ENCODE assay signal across 1 cellular context in genomic region chr3:47380026-47380600, GRCh38.
TF ChIP-seq lines count a peak whose summit lies in the region.

No MANE protein-coding gene starts in this region.

TF ChIP-seq in K562, 482 proteins besides CTCF, POLR2A, EP300 and RAD21 (continued from another document and continues in another):
- TF ChIP-seq YBX1 (IDR thresholded peaks at IDR 0.05) (no peak), TEAD2 (tag; IDR thresholded peaks at IDR 0.05) (0 out of 2 replicates have a peak, but pooled peaks have one; percentile 7), ZBTB40 (IDR thresholded peaks at IDR 0.05) (peak; percentile 33; the same call in 1 of the 2 replicates), ZBTB40 (CRISPR knock-in tag; IDR thresholded peaks at IDR 0.05) (no peak), NFRKB (IDR thresholded peaks at IDR 0.05; ENCODE audit: low read depth) (peak; percentile 76; the same call in 1 of the 2 replicates), PYGO2 (tag; IDR thresholded peaks at IDR 0.05) (no peak), E2F6 (IDR thresholded peaks at IDR 0.05; ENCODE audit: borderline replicate concordance in 1 of 2, extremely low read depth in 1 of 2, insufficient read depth in 1 of 2, insufficient read length in 1 of 2, low read depth in 1 of 2, low read length in 1 of 2, poor library complexity in 1 of 2, severe bottlenecking in 1 of 2) (peak in 1 of 2 experiments; percentile 65), FOXA3 (CRISPR knock-in tag; conservative IDR thresholded peaks at IDR 0.05 in 1 of 2, IDR thresholded peaks at IDR 0.05 in 1 of 2) (peak in 1 of 2 experiments; percentile 77; a peak in 1 of 4 replicates), ZNF12 (CRISPR knock-in tag; IDR thresholded peaks at IDR 0.05) (0 out of 2 replicates have a peak, but pooled peaks have one; percentile 72), E2F5 (CRISPR knock-in tag; IDR thresholded peaks at IDR 0.05) (no peak), SRSF3 (IDR thresholded peaks at IDR 0.05; ENCODE audit: insufficient read depth, low read length) (peak; percentile 88; the same call in 1 of the 2 replicates), ZBED1 (IDR thresholded peaks at IDR 0.05) (peak; percentile 71; the same call in 1 of the 2 replicates), MTA1 (IDR thresholded peaks at IDR 0.05; ENCODE audit: borderline replicate concordance) (peak; percentile 27; the same call in 1 of the 2 replicates), ZNF143 (CRISPR knock-in tag; IDR thresholded peaks at IDR 0.05) (no peak), CHD1 (IDR thresholded peaks at IDR 0.05; ENCODE audit: low read length) (peak; percentile 92), ARID1B (IDR thresholded peaks at IDR 0.05) (no peak), SIN3B (IDR thresholded peaks at IDR 0.05; ENCODE audit: low read depth) (peak; percentile 46; the same call in 1 of the 2 replicates), PHF20 (IDR thresholded peaks at IDR 0.05; ENCODE audit: partially characterized antibody) (peak; percentile 41), BRCA1 (IDR thresholded peaks at IDR 0.05) (no peak), BRCA1 (CRISPR knock-in tag; IDR thresholded peaks at IDR 0.05) (no peak), ZNF431 (CRISPR knock-in tag; IDR thresholded peaks at IDR 0.05) (peak; percentile 5; the same call in 1 of the 2 replicates), TEAD1 (CRISPR knock-in tag; IDR thresholded peaks at IDR 0.05) (peak in 1 of 2 experiments; percentile 53; a peak in 1 of 4 replicates), ZBTB7A (IDR thresholded peaks at IDR 0.05; ENCODE audit: borderline replicate concordance, control insufficient read depth, low read depth, low read length) (0 out of 2 replicates have a peak, but pooled peaks have one; percentile 20), ZHX1 (conservative IDR thresholded peaks at IDR 0.05; ENCODE audit: low read length) (no peak), TFAM (CRISPR knock-in tag; conservative IDR thresholded peaks at IDR 0.05) (no peak), NR4A1 (CRISPR knock-in tag; IDR thresholded peaks at IDR 0.05) (no peak), NR4A1 (tag; IDR thresholded peaks at IDR 0.05) (peak; percentile 25; the same call in 1 of the 2 replicates), ZFP91 (CRISPR knock-in tag; IDR thresholded peaks at IDR 0.05) (0 out of 2 replicates have a peak, but pooled peaks have one; percentile 1), KLF1 (tag; IDR thresholded peaks at IDR 0.05) (no peak), STAT5A (IDR thresholded peaks at IDR 0.05; ENCODE audit: borderline replicate concordance, low read length) (0 out of 2 replicates have a peak, but pooled peaks have one; percentile 8), LCOR (CRISPR knock-in tag; IDR thresholded peaks at IDR 0.05) (0 out of 2 replicates have a peak, but pooled peaks have one; percentile 51), NR1H2 (CRISPR knock-in tag; IDR thresholded peaks at IDR 0.05) (peak; percentile 75; the same call in 1 of the 2 replicates), ZNF263 (CRISPR knock-in tag; IDR thresholded peaks at IDR 0.05; ENCODE audit: borderline replicate concordance) (no peak; the same call in 1 of the 2 replicates), HDAC8 (tag; IDR thresholded peaks at IDR 0.05) (0 out of 2 replicates have a peak, but pooled peaks have one; percentile 51), HDGF (IDR thresholded peaks at IDR 0.05) (0 out of 2 replicates have a peak, but pooled peaks have one; percentile 53), IRF1 (CRISPR knock-in tag; IDR thresholded peaks at IDR 0.05; ENCODE audit: borderline replicate concordance) (peak; percentile 64; the same call in 1 of the 2 replicates), MLLT1 (IDR thresholded peaks at IDR 0.05) (peak in 1 of 2 experiments; percentile 65; a peak in 2 of 4 replicates), CBFB (CRISPR knock-in tag; IDR thresholded peaks at IDR 0.05) (peak; percentile 95; the same call in 1 of the 2 replicates), ATF6 (CRISPR knock-in tag; IDR thresholded peaks at IDR 0.05) (peak; percentile 86; the same call in 1 of the 2 replicates), BRD4 (IDR thresholded peaks at IDR 0.05) (peak; percentile 87), RHOXF2B (CRISPR knock-in tag; conservative IDR thresholded peaks at IDR 0.05) (no peak), ZNF584 (CRISPR knock-in tag; IDR thresholded peaks at IDR 0.05; ENCODE audit: low read depth) (no peak)
